Comparison of ENCODE assay signal across 8 cellular contexts in genomic region chr7:27130540-27131389, GRCh38. TPM values are rescaled to one million over a fixed set of nuclear protein-coding genes. Genes with fewer than 3 reads are reported as not detected.
A peak's percentile ranks its signal among the peaks of the same experiment; 100 is the strongest.
DNase-seq lines count a peak whose midpoint lies in the region; ATAC-seq and TF ChIP-seq lines count a peak whose summit lies in the region.

HOXA4 (minus strand) TSS chr7:27130757; CDS start chr7:27130733, 24 bp downstream.

- H3K4me1 Mint-ChIP-seq in activated CD4-positive, alpha-beta T cell treated with anti-CD3 and anti-CD28 coated beads, Interleukin-2, amount 10 ng/mL, durations not matched to agents 7 days and 5 days, result peaks cover 20% of the 10 kb centered on the region
- H3K4me1 Mint-ChIP-seq in memory B cell, result no peaks in the 10 kb centered on the region

- H3F3A ChIP-seq in MM.1S (ENCODE audit: insufficient read depth, low read length), result no peaks in the 10 kb centered on the region

- peaks cover 72% of the 10 kb centered on the region for H3K27me3 Mint-ChIP-seq in activated CD4-positive, alpha-beta T cell treated with anti-CD3 and anti-CD28 coated beads, Interleukin-2, amount 10 ng/mL, durations not matched to agents 7 days and 5 days
- H3K27me3 Mint-ChIP-seq in memory B cell, result peaks cover 18% of the 10 kb centered on the region

- H3K9me3 Mint-ChIP-seq in activated CD4-positive, alpha-beta T cell treated with anti-CD3 and anti-CD28 coated beads, Interleukin-2, amount 10 ng/mL, durations not matched to agents 7 days and 5 days, result peaks cover 2% of the 10 kb centered on the region
- H3K9me3 Mint-ChIP-seq in memory B cell, result peaks cover 2% of the 10 kb centered on the region

- H3K36me3 Mint-ChIP-seq in activated CD4-positive, alpha-beta T cell treated with anti-CD3 and anti-CD28 coated beads, Interleukin-2, amount 10 ng/mL, durations not matched to agents 7 days and 5 days (ENCODE audit: low read depth), result no peaks in the 10 kb centered on the region
- H3K36me3 Mint-ChIP-seq in memory B cell, result peaks cover 2% of the 10 kb centered on the region

- H3K9me2 ChIP-seq in MM.1S (replicated peaks; ENCODE audit: insufficient read depth, low read length), result no peaks in the 10 kb centered on the region

- no peak within 1 kb of the TSS for H2AFZ ChIP-seq in MM.1S (ENCODE audit: low read length)

- TF ChIP-seq CTCF in MM.1S (IDR thresholded peaks at IDR 0.05; ENCODE audit: low read length), result no peak

- H3K4me1 ChIP-seq in ES-I3 (ENCODE audit: insufficient read depth, low read length) (no peaks in the 10 kb centered on the region), MM.1S (ENCODE audit: low read length) (no peaks in the 10 kb centered on the region)

- H3K79me2 ChIP-seq in MM.1S (ENCODE audit: low read length), result no peaks in the 10 kb centered on the region

- H3K9me3 ChIP-seq in ES-I3 (ENCODE audit: control insufficient read depth, insufficient read depth, low read length) (no peaks in the 10 kb centered on the region), MM.1S (replicated peaks; ENCODE audit: insufficient read depth, low read length) (no peaks in the 10 kb centered on the region)

- no peak within 1 kb of the TSS for H3K4me3 ChIP-seq in MM.1S (ENCODE audit: low read length)

- no peaks in the 10 kb centered on the region for H4K20me1 ChIP-seq in MM.1S (ENCODE audit: insufficient read depth, low read length)

- H3K9ac ChIP-seq in ES-I3 (ENCODE audit: low read depth, low read length) (peak within 1 kb of the TSS; percentile 42; the same call in 1 of the 2 replicates), MM.1S (ENCODE audit: low read length) (no peak within 1 kb of the TSS)

- POLR2A ChIA-PET in activated CD4-positive, alpha-beta T cell treated with anti-CD3 and anti-CD28 coated beads, Interleukin-2, amount 10 ng/mL, durations not matched to agents 7 days and 5 days (lab: Charles Lee), result no interaction called here

- H3K27ac Mint-ChIP-seq in activated CD4-positive, alpha-beta T cell treated with anti-CD3 and anti-CD28 coated beads, Interleukin-2, amount 10 ng/mL, durations not matched to agents 7 days and 5 days, result no peak within 1 kb of the TSS
- H3K27ac Mint-ChIP-seq in memory B cell, result no peak within 1 kb of the TSS

- peak within 1 kb of the TSS; percentile 43 for H3K4me3 Mint-ChIP-seq in activated CD4-positive, alpha-beta T cell treated with anti-CD3 and anti-CD28 coated beads, Interleukin-2, amount 10 ng/mL, durations not matched to agents 7 days and 5 days
- peak within 1 kb of the TSS; percentile 51 for H3K4me3 Mint-ChIP-seq in memory B cell

- CTCF ChIA-PET in activated CD4-positive, alpha-beta T cell treated with anti-CD3 and anti-CD28 coated beads, Interleukin-2, amount 10 ng/mL, durations not matched to agents 7 days and 5 days (lab: Charles Lee), result interaction anchor here (0.8 to 1.5 kb wide), 2 partner anchors 11 to 15 kb away, joined by 3 to 5 read pairs; no protein-coding TSS in a partner anchor

- H3K27ac ChIP-seq in MM.1S (ENCODE audit: low read length), result no peak within 1 kb of the TSS

- H3K4me2 ChIP-seq in MM.1S (ENCODE audit: low read depth, low read length), result no peak within 1 kb of the TSS

- ATAC-seq in memory B cell (ENCODE audit: low read depth), result peak; percentile 90

- peak; percentile 23 for DNase-seq in NCI-H1048 (lab: John Stamatoyannopoulos, UW)
- DNase-seq in activated CD4-positive, alpha-beta T cell treated with anti-CD3 and anti-CD28 coated beads, Interleukin-2, amount 10 ng/mL, durations not matched to agents 7 days and 5 days, result peak; percentile 63
- peak; percentile 71 to 94 for DNase-seq in dermis microvascular lymphatic vessel endothelial cell (ENCODE audit: low read depth in 2 of 2)
- peak; percentile 40 to 61 for DNase-seq in memory B cell (ENCODE audit: low spot score in 2 of 2)
- DNase-seq in stimulated activated CD8-positive, alpha-beta memory T cell treated with anti-CD3 and anti-CD28 coated beads, Interleukin-12 subunit alpha, Interleukin-12 subunit beta, amount 100 ng/mL, for 24 hours (ENCODE audit: extremely low read depth), result peak; percentile 26
- DNase-seq in MM.1S, result no peak
- DNase-seq in NCI-H1694 (lab: John Stamatoyannopoulos, UW), result no peak

- H3K27me3 ChIP-seq in MM.1S (replicated peaks; ENCODE audit: insufficient read depth, low read length), result peaks cover 3% of the 10 kb centered on the region; the same call in 1 of the 2 replicates

- H3K36me3 ChIP-seq in ES-I3 (ENCODE audit: insufficient read depth, low read length) (no peaks in the 10 kb centered on the region), MM.1S (replicated peaks; ENCODE audit: insufficient read depth, low read length) (no peaks in the 10 kb centered on the region)

RNA-seq across cellular contexts. Expression of gene HOXA4, which starts in this region (rescaled TPM):
- under 1 TPM in 1 of 2 experiments, not detected in 1; 0.25 TPM for total RNA-seq in activated CD4-positive, alpha-beta T cell treated with anti-CD3 and anti-CD28 coated beads, Interleukin-2, amount 10 ng/mL, durations not matched to agents 7 days and 5 days
- 0.51 TPM in 2 replicates for total RNA-seq in dermis microvascular lymphatic vessel endothelial cell

Comparison
In these comparisons a context has a peak if more than half of its experiments do, and no peak if none do; other contexts are left out.
1. Peak in DNase-seq in activated CD4-positive, alpha-beta T cell treated with anti-CD3 and anti-CD28 coated beads, Interleukin-2, amount 10 ng/mL, durations not matched to agents 7 days and 5 days; RNA of the gene not detected or under 1 TPM.
2. Peak in DNase-seq in dermis microvascular lymphatic vessel endothelial cell; RNA of the gene not detected or under 1 TPM.
3. DNase-seq: peak in NCI-H1048 (single experiment), memory B cell (2 of 2) and stimulated activated CD8-positive, alpha-beta memory T cell treated with anti-CD3 and anti-CD28 coated beads, Interleukin-12 subunit alpha, Interleukin-12 subunit beta, amount 100 ng/mL, for 24 hours (single experiment); none in MM.1S (single experiment) and NCI-H1694 (single experiment).